ENCODE assay signal across 22 cellular contexts in genomic region chr11:73998846-73999575, GRCh38. TPM values are rescaled to one million over a fixed set of nuclear protein-coding genes. Genes with fewer than 3 reads are reported as not detected.
A peak's percentile ranks its signal among the peaks of the same experiment; 100 is the strongest.
DNase-seq lines count a peak whose midpoint lies in the region; ATAC-seq, FAIRE-seq and TF ChIP-seq lines count a peak whose summit lies in the region.
"Had no signal": no experiment of that assay in that cellular context is flagged by ENCODE, and none has a peak within 500 bp of the region (broad histone marks: within the 10 kb centered on the region; RNA-seq: fewer than 3 reads in every experiment).

No MANE protein-coding gene starts in this region.

- H3F3A ChIP-seq in GM23338 (replicated peaks; ENCODE audit: low read depth) = no peaks in the 10 kb centered on the region

- no peak for TF ChIP-seq POLR2A in GM12878 (IDR thresholded peaks at IDR 0.05; ENCODE audit: low read depth, low read length)
- TF ChIP-seq POLR2A in sigmoid colon (IDR thresholded peaks at IDR 0.05) = no peak

- H3K4me3 ChIP-seq in GM12878 = no peak overlapping the region
- H3K4me3 ChIP-seq in sigmoid colon = no peak overlapping the region
- H3K4me3 ChIP-seq in GM23338 = no peak overlapping the region
- H3K4me3 ChIP-seq: ascending aorta, dorsolateral prefrontal cortex, heart left ventricle, thyroid gland had no signal

- in situ Hi-C loops in GM12878 (cut with MboI) = no loop called here

- CTCF ChIA-PET in GM12878 (lab: Yijun Ruan, JAX) = interaction anchor here (0.7 to 2.5 kb wide), 3 partner anchors 13 to 265 kb away, joined by 3 to 5 read pairs (median 5); no protein-coding TSS in a partner anchor

- peaks cover 31% of the 10 kb centered on the region for H3K36me3 Mint-ChIP-seq in T-helper 1 cell treated with Interleukin-12 subunit alpha and Interleukin-12 subunit beta and Interleukin-4 antibody, amounts not matched to agents 30 μg/mL and 1 μg/mL, for 36 hours (ENCODE audit: low read depth)
- peaks cover 2% of the 10 kb centered on the region for H3K36me3 Mint-ChIP-seq in IgD-negative memory B cell
- H3K36me3 Mint-ChIP-seq in GM23338 (ENCODE audit: low read depth) = no peaks in the 10 kb centered on the region; the same call in 2 of the 3 replicates

- POLR2A ChIA-PET in GM12878 (lab: Charles Lee) = no interaction called here

- FAIRE-seq in GM12878 (lab: Jason Lieb, UNC) = no peak
- FAIRE-seq: endothelial cell of umbilical vein had no signal

- TF ChIP-seq EP300 in GM12878 (IDR thresholded peaks at IDR 0.05; ENCODE audit: borderline replicate concordance in 1 of 2, control insufficient read depth in 1 of 2, low read depth in 2 of 2, low read length in 2 of 2) (no peak), sigmoid colon (IDR thresholded peaks at IDR 0.05) (no peak)

- H3K27me3 ChIP-seq in GM12878 (replicated peaks in 1 of 2; ENCODE audit: control insufficient read depth in 2 of 2, insufficient read depth in 2 of 2, low read length in 1 of 2) = no peaks in the 10 kb centered on the region
- H3K27me3 ChIP-seq in sigmoid colon = no peaks in the 10 kb centered on the region
- no peaks in the 10 kb centered on the region for H3K27me3 ChIP-seq in GM23338 (ENCODE audit: insufficient read depth)
- H3K27me3 ChIP-seq: ascending aorta, dorsolateral prefrontal cortex, heart left ventricle, thyroid gland had no signal

- H4K20me1 ChIP-seq in GM12878 (ENCODE audit: control insufficient read depth, insufficient read depth) (no peaks in the 10 kb centered on the region), GM23338 (replicated peaks; ENCODE audit: insufficient read depth) (no peaks in the 10 kb centered on the region)

- DNase-seq in T-helper 1 cell (no peak), GM12878 (ENCODE audit: low read depth, low spot score) (no peak), sigmoid colon (peak; percentile 34), DMS114 treated with DMSO at 0.1 percent for 48 hours (lab: John Stamatoyannopoulos, UW; ENCODE audit: unreplicated experiment) (no peak), GM23338 (ENCODE audit: low spot score) (no peak)
- DNase-seq: activated naive CD4-positive, alpha-beta T cell treated with anti-CD3 and anti-CD28 coated beads, Interleukin-2, amount 50 U/mL, for 16 hours; central memory CD4-positive, alpha-beta T cell; dorsolateral prefrontal cortex; EL; GOT3; heart left ventricle; Kasumi-1; NCI-H1694 had no signal

- H3K4me1 Mint-ChIP-seq in T-helper 1 cell treated with Interleukin-12 subunit alpha and Interleukin-12 subunit beta and Interleukin-4 antibody, amounts not matched to agents 30 μg/mL and 1 μg/mL, for 36 hours (ENCODE audit: low read depth) = peaks cover 60% of the 10 kb centered on the region
- peaks cover 34 to 48% (median 45%) of the 10 kb centered on the region in 3 donors for H3K4me1 Mint-ChIP-seq in IgD-negative memory B cell
- H3K4me1 Mint-ChIP-seq in GM23338 = peaks cover 13% of the 10 kb centered on the region; the same call in 2 of the 3 replicates

- no peak for TF ChIP-seq RAD21 in GM12878 (IDR thresholded peaks at IDR 0.05; ENCODE audit: insufficient read depth, low read depth, low read length)

- H3K36me3 ChIP-seq in GM12878 (ENCODE audit: control insufficient read depth in 2 of 2, insufficient read depth in 2 of 2, low read length in 1 of 2) = no peaks in the 10 kb centered on the region
- peaks cover 0 to 17% (median 3%) of the 10 kb centered on the region in 4 donors for H3K36me3 ChIP-seq in sigmoid colon
- no peaks in the 10 kb centered on the region for H3K36me3 ChIP-seq in GM23338 (ENCODE audit: insufficient read depth)

- 90% methylated on average over 13 of the region's 13 CpGs for WGBS in GM12878 (ENCODE audit: insufficient coverage, insufficient replicate concordance, low lambda C conversion rate, missing lambda C conversion rate)
- 91 to 95% methylated on average over 13 of the region's 13 CpGs for WGBS in sigmoid colon, 2 donors

- RAD21 ChIA-PET in GM12878 (lab: Charles Lee; ENCODE audit: unreplicated experiment) = interaction anchor here (0.7 to 1.6 kb wide), 2 partner anchors 19 to 163 kb away, joined by 3 to 4 read pairs; no protein-coding TSS in a partner anchor

- H3K4me3 Mint-ChIP-seq in T-helper 1 cell treated with Interleukin-12 subunit alpha and Interleukin-12 subunit beta and Interleukin-4 antibody, amounts not matched to agents 30 μg/mL and 1 μg/mL, for 36 hours = no peak overlapping the region
- H3K4me3 Mint-ChIP-seq in IgD-negative memory B cell = peak overlapping the region in 3 of 4 donors; percentile 56 to 87 (median 75)
- no peak overlapping the region for H3K4me3 Mint-ChIP-seq in GM23338

- intact Hi-C loops in GM12878 (cut with micrococcal nuclease; ENCODE audit: unreplicated experiment) = loop anchor here (10.0 kb wide), 1 partner anchor 1816 kb away; the partner anchor contains the start of gene UVRAG
- intact Hi-C loops in sigmoid colon (cut with DNase I) = no loop called here

- no peaks in the 10 kb centered on the region for H3K27me3 Mint-ChIP-seq in T-helper 1 cell treated with Interleukin-12 subunit alpha and Interleukin-12 subunit beta and Interleukin-4 antibody, amounts not matched to agents 30 μg/mL and 1 μg/mL, for 36 hours (ENCODE audit: low read depth)
- no peaks in the 10 kb centered on the region for H3K27me3 Mint-ChIP-seq in IgD-negative memory B cell
- no peaks in the 10 kb centered on the region for H3K27me3 Mint-ChIP-seq in GM23338 (ENCODE audit: insufficient read depth, low read depth, poor library complexity)

- no peak overlapping the region for H3K27ac ChIP-seq in GM12878 (ENCODE audit: control insufficient read depth, insufficient read depth)
- no peak overlapping the region for H3K27ac ChIP-seq in sigmoid colon
- no peak overlapping the region for H3K27ac ChIP-seq in GM23338 (ENCODE audit: low read depth)
- H3K27ac ChIP-seq: 22Rv1, ascending aorta, heart left ventricle, thyroid gland had no signal

- H3K9me3 ChIP-seq in GM12878 (replicated peaks; ENCODE audit: control insufficient read depth, insufficient read depth, low read length) (no peaks in the 10 kb centered on the region), sigmoid colon (no peaks in the 10 kb centered on the region)
- H3K9me3 ChIP-seq: ascending aorta, heart left ventricle, thyroid gland had no signal

- H3K79me2 ChIP-seq in GM12878 (ENCODE audit: control insufficient read depth, insufficient read depth, low read length) (no peaks in the 10 kb centered on the region), GM23338 (replicated peaks; ENCODE audit: insufficient read depth) (no peaks in the 10 kb centered on the region)

- SMC1A ChIA-PET in GM12878 (lab: Charles Lee; ENCODE audit: uncharacterized antibody, unreplicated experiment) = interaction anchor here (1.6 kb wide), 1 partner anchor 18 kb away, joined by 4 read pairs; no protein-coding TSS in a partner anchor

- H3K9me3 Mint-ChIP-seq in T-helper 1 cell treated with Interleukin-12 subunit alpha and Interleukin-12 subunit beta and Interleukin-4 antibody, amounts not matched to agents 30 μg/mL and 1 μg/mL, for 36 hours = no peaks in the 10 kb centered on the region
- H3K9me3 Mint-ChIP-seq in IgD-negative memory B cell = peaks cover 0 to 3% (median 2%) of the 10 kb centered on the region in 3 donors
- no peaks in the 10 kb centered on the region for H3K9me3 Mint-ChIP-seq in GM23338

- no TSS peak for BruUV-seq in GM12878 (replicated peaks; lab: Mats Ljungman, UMichigan)

- H3K4me1 ChIP-seq in GM12878 (ENCODE audit: control insufficient read depth, insufficient read depth, low read length) (peaks cover 43% of the 10 kb centered on the region), sigmoid colon (no peaks in the 10 kb centered on the region), GM23338 (ENCODE audit: insufficient read depth) (no peaks in the 10 kb centered on the region; the same call in 1 of the 2 replicates)
- H3K4me1 ChIP-seq: ascending aorta, thyroid gland had no signal

- no peak overlapping the region for H3K9ac ChIP-seq in GM12878 (ENCODE audit: control insufficient read depth, insufficient read depth, low read length)

- TF ChIP-seq CTCF in GM12878 (IDR thresholded peaks at IDR 0.05 in 2 of 3, conservative IDR thresholded peaks at IDR 0.05 in 1 of 3; ENCODE audit: control insufficient read depth in 2 of 3, extremely low read depth in 1 of 3, insufficient read depth in 1 of 3, low read depth in 3 of 3, low read length in 3 of 3) = no peak
- no peak for TF ChIP-seq CTCF in sigmoid colon (IDR thresholded peaks at IDR 0.05)
- no peak for TF ChIP-seq CTCF in GM23338 (conservative IDR thresholded peaks at IDR 0.05; ENCODE audit: low read depth in 2 of 2)

- no peak overlapping the region for H3K4me2 ChIP-seq in GM12878 (ENCODE audit: control insufficient read depth, insufficient read depth)
- no peak overlapping the region for H3K4me2 ChIP-seq in GM23338

- ATAC-seq in GM12878 = no peak
- ATAC-seq in GM19452 (IDR thresholded peaks at IDR 0.05; ENCODE audit: unreplicated experiment) = no peak
- no peak for ATAC-seq in GM23338
- ATAC-seq: heart left ventricle, left lobe of liver had no signal

- peak overlapping the region; percentile 3 for H3K27ac Mint-ChIP-seq in T-helper 1 cell treated with Interleukin-12 subunit alpha and Interleukin-12 subunit beta and Interleukin-4 antibody, amounts not matched to agents 30 μg/mL and 1 μg/mL, for 36 hours
- H3K27ac Mint-ChIP-seq in IgD-negative memory B cell (peak overlapping the region; percentile 89 to 92 (median 91)), GM23338 (no peak overlapping the region)

- H2AFZ ChIP-seq in GM12878 (ENCODE audit: control insufficient read depth, low read depth, low read length) (no peak overlapping the region), GM23338 (no peak overlapping the region)

- no peaks in the 10 kb centered on the region for H3K9me2 ChIP-seq in GM23338 (ENCODE audit: insufficient read depth)

RNA-seq across cellular contexts. Expression of gene UCP3, which starts 9.9 kb away (rescaled TPM):
- 0.19 TPM for polyA plus RNA-seq in IgD-negative memory B cell
- 4.5 and 7.8 TPM in 2 replicates for total RNA-seq in GM12878 (2013; cell fraction: nucleolus; rRNA removed)
- 0.71 and 1.4 TPM in 2 replicates for total RNA-seq in GM12878 (2014; rRNA removed)
- total RNA-seq in GM12878 (2014; rRNA removed; fragmentation: Illumina TruSeq; extraction: Trizol) = 0.88 and 0.94 TPM in 2 replicates
- total RNA-seq in GM12878 (2021) = 1.1 and 1.6 TPM in 2 replicates
- 0.58 TPM for polyA plus RNA-seq in GM12878 (2011; ENCODE audit: low read depth)
- polyA plus RNA-seq in GM12878 (2011; rRNA removed) = 0.53 and 1.2 TPM in 2 replicates
- 0.58 and 0.89 TPM in 2 replicates for polyA plus RNA-seq in GM12878 (2011; cell fraction: cytosol; rRNA removed)
- polyA plus RNA-seq in GM12878 (2011; cell fraction: nucleus; rRNA removed) = 4.3 and 7.3 TPM in 2 replicates
- polyA plus RNA-seq in GM12878 (2012) = 0.66 and 0.85 TPM in 2 replicates
- 0.14 and 0.94 TPM in 2 replicates for polyA plus RNA-seq in GM12878 (2014; fragmentation: Illumina TruSeq; extraction: Trizol)
- polyA plus RNA-seq in GM12878 (2014; fragmentation: Nextera tagmentation; extraction: Ambion mirVana) = under 1 TPM; 0.02 to 0.19 TPM
- polyA plus RNA-seq in GM12878 (2014; rRNA removed) = 1.5 and 1.9 TPM in 2 replicates
- polyA plus RNA-seq in GM12878 (2016; fragmentation: Nextera tagmentation; extraction: Ambion mirVana) = under 1 TPM; 0.23 to 0.58 TPM
- 0.66 and 2.3 TPM in 2 replicates for polyA minus RNA-seq in GM12878 (2011; rRNA and poly(A)+ RNA removed)
- 1.7 TPM in 1 of 2 replicates, not detected in the other for polyA minus RNA-seq in GM12878 (2011; cell fraction: cytosol; rRNA and poly(A)+ RNA removed)
- polyA minus RNA-seq in GM12878 (2011; cell fraction: nucleus; rRNA and poly(A)+ RNA removed) = 3.0 and 5.2 TPM in 2 replicates
- 1 to 10 TPM in 2 of 4 donors, under 1 TPM in 2; 0.41 to 2.8 (median 1.0) TPM for total RNA-seq in sigmoid colon
- polyA plus RNA-seq in sigmoid colon = 1 to 10 TPM in 1 of 3 donors, under 1 TPM in 1, not detected in 1; 0.23 to 1.9 TPM
- total RNA-seq in GM23338 (2014; rRNA removed; shearing (Covaris generic)) = 0.21 TPM in 1 of 2 replicates, not detected in the other
- polyA plus RNA-seq in GM23338 (2016; fragmentation: Nextera tagmentation; extraction: Ambion mirVana) = 0.21 and 0.40 TPM in 2 replicates
- total RNA-seq: ascending aorta had no signal

RNA-seq across cellular contexts. Expression of gene UCP2, which starts 16.4 kb away (rescaled TPM):
- 1,475 TPM for polyA plus RNA-seq in IgD-negative memory B cell
- 59.6 and 64.1 TPM in 2 replicates for total RNA-seq in GM12878 (2013; cell fraction: nucleolus; rRNA removed)
- total RNA-seq in GM12878 (2014; rRNA removed) = 31.1 and 34.0 TPM in 2 replicates
- 32.9 and 36.0 TPM in 2 replicates for total RNA-seq in GM12878 (2014; rRNA removed; fragmentation: Illumina TruSeq; extraction: Trizol)
- 224 and 237 TPM in 2 replicates for total RNA-seq in GM12878 (2021)
- 127 TPM for polyA plus RNA-seq in GM12878 (2011; ENCODE audit: low read depth)
- polyA plus RNA-seq in GM12878 (2011; rRNA removed) = 27.6 and 52.2 TPM in 2 replicates
- polyA plus RNA-seq in GM12878 (2011; cell fraction: cytosol; rRNA removed) = 146 and 147 TPM in 2 replicates
- polyA plus RNA-seq in GM12878 (2011; cell fraction: nucleus; rRNA removed) = 71.7 and 83.1 TPM in 2 replicates
- polyA plus RNA-seq in GM12878 (2012) = 196 and 231 TPM in 2 replicates
- polyA plus RNA-seq in GM12878 (2014; fragmentation: Illumina TruSeq; extraction: Trizol) = 122 and 187 TPM in 2 replicates
- polyA plus RNA-seq in GM12878 (2014; fragmentation: Nextera tagmentation; extraction: Ambion mirVana) = 100 to 1,000 TPM; 122 to 134 TPM
- 158 and 175 TPM in 2 replicates for polyA plus RNA-seq in GM12878 (2014; rRNA removed)
- 100 to 1,000 TPM; 228 to 248 TPM for polyA plus RNA-seq in GM12878 (2016; fragmentation: Nextera tagmentation; extraction: Ambion mirVana)
- 116 and 196 TPM in 2 replicates for polyA minus RNA-seq in GM12878 (2011; rRNA and poly(A)+ RNA removed)
- 109 TPM in 2 replicates for polyA minus RNA-seq in GM12878 (2011; cell fraction: cytosol; rRNA and poly(A)+ RNA removed)
- 77.9 and 115 TPM in 2 replicates for polyA minus RNA-seq in GM12878 (2011; cell fraction: nucleus; rRNA and poly(A)+ RNA removed)
- 10 to 100 TPM; 23.8 to 38.8 (median 27.9) TPM for total RNA-seq in sigmoid colon
- polyA plus RNA-seq in sigmoid colon = 100 to 1,000 TPM in 1 of 3 donors, 10 to 100 TPM in 2; 37.2 to 117 (median 52.5) TPM
- total RNA-seq in GM23338 (2014; rRNA removed; shearing (Covaris generic)) = 69.8 and 76.9 TPM in 2 replicates
- 59.4 and 60.1 TPM in 2 replicates for polyA plus RNA-seq in GM23338 (2016; fragmentation: Nextera tagmentation; extraction: Ambion mirVana)
- polyA plus RNA-seq: neural cell had no signal

RNA-seq across cellular contexts. Expression of gene DNAJB13, which starts 48.2 kb away (rescaled TPM):
- polyA plus RNA-seq in IgD-negative memory B cell (0.35 TPM), GM12878 (2011; rRNA removed) (0.76 and 0.86 TPM in 2 replicates), GM12878 (2014; fragmentation: Illumina TruSeq; extraction: Trizol) (0.07 TPM in 1 of 2 replicates, not detected in the other), GM12878 (2014; fragmentation: Nextera tagmentation; extraction: Ambion mirVana) (not detected), GM12878 (2014; rRNA removed) (0.15 TPM in 1 of 2 replicates, not detected in the other), GM12878 (2016; fragmentation: Nextera tagmentation; extraction: Ambion mirVana) (not detected), sigmoid colon (not detected), GM23338 (2016; fragmentation: Nextera tagmentation; extraction: Ambion mirVana) (0.32 and 0.50 TPM in 2 replicates)
- total RNA-seq in GM12878 (2013; cell fraction: nucleolus; rRNA removed) = 0.56 and 0.61 TPM in 2 replicates
- total RNA-seq in GM12878 (2014; rRNA removed) (not detected in 2 replicates), GM12878 (2014; rRNA removed; fragmentation: Illumina TruSeq; extraction: Trizol) (not detected in 2 replicates), GM12878 (2021) (not detected in 2 replicates), sigmoid colon (under 1 TPM in 1 of 4 donors, not detected in 3; 0.27 TPM)
- not detected for polyA plus RNA-seq in GM12878 (2011; ENCODE audit: low read depth)
- polyA plus RNA-seq in GM12878 (2011; cell fraction: cytosol; rRNA removed) = 0.33 and 0.34 TPM in 2 replicates
- polyA plus RNA-seq in GM12878 (2011; cell fraction: nucleus; rRNA removed) = 1.1 and 1.3 TPM in 2 replicates
- 0.14 and 0.26 TPM in 2 replicates for polyA plus RNA-seq in GM12878 (2012)
- 0.21 TPM in 1 of 2 replicates, not detected in the other for polyA minus RNA-seq in GM12878 (2011; rRNA and poly(A)+ RNA removed)
- not detected in 2 replicates for polyA minus RNA-seq in GM12878 (2011; cell fraction: cytosol; rRNA and poly(A)+ RNA removed)
- 0.60 TPM in 1 of 2 replicates, not detected in the other for polyA minus RNA-seq in GM12878 (2011; cell fraction: nucleus; rRNA and poly(A)+ RNA removed)
- 0.14 TPM in 1 of 2 replicates, not detected in the other for total RNA-seq in GM23338 (2014; rRNA removed; shearing (Covaris generic))
- total RNA-seq: ascending aorta, heart left ventricle, left lobe of liver had no signal
- polyA plus RNA-seq: neural cell had no signal

Comparison
In these comparisons a context has a peak if more than half of its experiments do, and no peak if none do; other contexts are left out.
1. H3K4me3 Mint-ChIP-seq: peak in IgD-negative memory B cell (3 of 4); none in T-helper 1 cell treated with Interleukin-12 subunit alpha and Interleukin-12 subunit beta and Interleukin-4 antibody, amounts not matched to agents 30 μg/mL and 1 μg/mL, for 36 hours (single experiment) and GM23338 (single experiment).